1 cellular context compared by ENCODE assay signal in the genomic region with DNA sequence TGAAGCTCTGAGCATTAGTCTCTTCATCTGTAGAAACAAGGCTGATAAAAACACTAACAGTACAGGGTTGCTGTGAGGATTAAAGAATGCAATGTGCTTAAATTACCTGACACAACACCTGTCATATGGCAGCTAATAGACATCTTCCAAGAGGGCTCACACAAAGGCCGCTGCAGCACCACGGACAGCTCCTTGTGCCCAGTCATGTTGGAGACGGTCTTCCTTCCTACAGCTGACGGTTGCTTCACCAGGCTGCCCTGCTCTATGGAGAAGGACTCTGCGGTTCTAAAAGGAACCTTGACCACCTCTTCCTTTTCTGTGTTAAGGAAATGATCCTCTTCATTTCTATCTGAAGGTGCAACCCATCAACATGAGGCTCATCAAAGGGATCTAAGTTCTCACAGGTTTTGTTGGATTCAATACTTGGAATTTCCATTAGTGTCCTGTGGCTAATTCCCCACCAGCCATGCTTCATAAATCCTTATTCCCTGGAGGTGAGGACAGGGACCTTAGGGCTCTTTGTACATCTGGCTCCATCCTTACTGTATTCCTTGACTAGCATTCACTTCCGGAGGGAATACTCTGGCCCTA.
A peak's percentile ranks its signal among the peaks of the same experiment; 100 is the strongest.
TF ChIP-seq lines count a peak whose summit lies in the region.

No MANE protein-coding gene starts in this region.

TF ChIP-seq in HepG2, 621 proteins besides CTCF, POLR2A, EP300 and RAD21 (continued from another document and continues in another):
- TF ChIP-seq, protein P1, sequence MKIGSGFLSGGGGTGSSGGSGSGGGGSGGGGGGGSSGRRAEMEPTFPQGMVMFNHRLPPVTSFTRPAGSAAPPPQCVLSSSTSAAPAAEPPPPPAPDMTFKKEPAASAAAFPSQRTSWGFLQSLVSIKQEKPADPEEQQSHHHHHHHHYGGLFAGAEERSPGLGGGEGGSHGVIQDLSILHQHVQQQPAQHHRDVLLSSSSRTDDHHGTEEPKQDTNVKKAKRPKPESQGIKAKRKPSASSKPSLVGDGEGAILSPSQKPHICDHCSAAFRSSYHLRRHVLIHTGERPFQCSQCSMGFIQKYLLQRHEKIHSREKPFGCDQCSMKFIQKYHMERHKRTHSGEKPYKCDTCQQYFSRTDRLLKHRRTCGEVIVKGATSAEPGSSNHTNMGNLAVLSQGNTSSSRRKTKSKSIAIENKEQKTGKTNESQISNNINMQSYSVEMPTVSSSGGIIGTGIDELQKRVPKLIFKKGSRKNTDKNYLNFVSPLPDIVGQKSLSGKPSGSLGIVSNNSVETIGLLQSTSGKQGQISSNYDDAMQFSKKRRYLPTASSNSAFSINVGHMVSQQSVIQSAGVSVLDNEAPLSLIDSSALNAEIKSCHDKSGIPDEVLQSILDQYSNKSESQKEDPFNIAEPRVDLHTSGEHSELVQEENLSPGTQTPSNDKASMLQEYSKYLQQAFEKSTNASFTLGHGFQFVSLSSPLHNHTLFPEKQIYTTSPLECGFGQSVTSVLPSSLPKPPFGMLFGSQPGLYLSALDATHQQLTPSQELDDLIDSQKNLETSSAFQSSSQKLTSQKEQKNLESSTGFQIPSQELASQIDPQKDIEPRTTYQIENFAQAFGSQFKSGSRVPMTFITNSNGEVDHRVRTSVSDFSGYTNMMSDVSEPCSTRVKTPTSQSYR (CRISPR knock-in tag; IDR thresholded peaks at IDR 0.05; ENCODE audit: borderline replicate concordance), result peak; percentile 61; the same call in 1 of the 2 replicates
- TF ChIP-seq RARA (CRISPR knock-in tag; IDR thresholded peaks at IDR 0.05), result peak; percentile 58
- peak; percentile 45; the same call in 1 of the 2 replicates for TF ChIP-seq ETV5 (CRISPR knock-in tag; IDR thresholded peaks at IDR 0.05; ENCODE audit: borderline replicate concordance)
- peak; percentile 34 for TF ChIP-seq TEAD3 (CRISPR knock-in tag; optimal IDR thresholded peaks at IDR 0.05; ENCODE audit: borderline replicate concordance)
- TF ChIP-seq, protein P2, sequence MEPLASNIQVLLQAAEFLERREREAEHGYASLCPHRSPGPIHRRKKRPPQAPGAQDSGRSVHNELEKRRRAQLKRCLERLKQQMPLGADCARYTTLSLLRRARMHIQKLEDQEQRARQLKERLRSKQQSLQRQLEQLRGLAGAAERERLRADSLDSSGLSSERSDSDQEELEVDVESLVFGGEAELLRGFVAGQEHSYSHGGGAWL (CRISPR knock-in tag; IDR thresholded peaks at IDR 0.05), result peak; percentile 69; the same call in 1 of the 2 replicates
- TF ChIP-seq KDM4B (CRISPR knock-in tag; IDR thresholded peaks at IDR 0.05), result 0 out of 2 replicates have a peak, but pooled peaks have one; percentile 40
- TF ChIP-seq ZNF563 (CRISPR knock-in tag; IDR thresholded peaks at IDR 0.05), result peak; percentile 46; the same call in 1 of the 2 replicates
- no peak for TF ChIP-seq ZFX (CRISPR knock-in tag; IDR thresholded peaks at IDR 0.05; ENCODE audit: low read depth)
- TF ChIP-seq JUNB (CRISPR knock-in tag; IDR thresholded peaks at IDR 0.05; ENCODE audit: borderline replicate concordance), result peak; percentile 32; the same call in 1 of the 2 replicates
- peak; percentile 81; the same call in 1 of the 2 replicates for TF ChIP-seq ZNF766 (CRISPR knock-in tag; IDR thresholded peaks at IDR 0.05; ENCODE audit: borderline replicate concordance)
- no peak for TF ChIP-seq NFIC (IDR thresholded peaks at IDR 0.05; ENCODE audit: low read length)
- TF ChIP-seq XBP1 (CRISPR knock-in tag; IDR thresholded peaks at IDR 0.05), result peak; percentile 84; the same call in 1 of the 2 replicates
- peak; percentile 63 for TF ChIP-seq CEBPG (CRISPR knock-in tag; IDR thresholded peaks at IDR 0.05)
- TF ChIP-seq MED1 (CRISPR knock-in tag; IDR thresholded peaks at IDR 0.05), result 0 out of 2 replicates have a peak, but pooled peaks have one; percentile 46
- TF ChIP-seq SATB2 (CRISPR knock-in tag; IDR thresholded peaks at IDR 0.05), result 0 out of 2 replicates have a peak, but pooled peaks have one; percentile 54
- TF ChIP-seq PHF21A (CRISPR knock-in tag; IDR thresholded peaks at IDR 0.05), result no peak
- no peak for TF ChIP-seq ZNF530 (CRISPR knock-in tag; IDR thresholded peaks at IDR 0.05; ENCODE audit: low read depth)
- TF ChIP-seq, protein P3, sequence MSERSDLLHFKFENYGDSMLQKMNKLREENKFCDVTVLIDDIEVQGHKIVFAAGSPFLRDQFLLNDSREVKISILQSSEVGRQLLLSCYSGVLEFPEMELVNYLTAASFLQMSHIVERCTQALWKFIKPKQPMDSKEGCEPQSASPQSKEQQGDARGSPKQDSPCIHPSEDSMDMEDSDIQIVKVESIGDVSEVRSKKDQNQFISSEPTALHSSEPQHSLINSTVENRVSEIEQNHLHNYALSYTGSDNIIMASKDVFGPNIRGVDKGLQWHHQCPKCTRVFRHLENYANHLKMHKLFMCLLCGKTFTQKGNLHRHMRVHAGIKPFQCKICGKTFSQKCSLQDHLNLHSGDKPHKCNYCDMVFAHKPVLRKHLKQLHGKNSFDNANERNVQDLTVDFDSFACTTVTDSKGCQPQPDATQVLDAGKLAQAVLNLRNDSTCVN (CRISPR knock-in tag; IDR thresholded peaks at IDR 0.05; ENCODE audit: borderline replicate concordance), result peak; percentile 72; the same call in 1 of the 2 replicates
- TF ChIP-seq XRCC5 (optimal IDR thresholded peaks at IDR 0.05; ENCODE audit: low read length), result peak; percentile 54
- peak; percentile 19; the same call in 1 of the 2 replicates for TF ChIP-seq CEBPB (IDR thresholded peaks at IDR 0.05; ENCODE audit: borderline replicate concordance, low read depth, low read length)
- TF ChIP-seq ZSCAN12 (CRISPR knock-in tag; IDR thresholded peaks at IDR 0.05), result no peak
- TF ChIP-seq ZNF749 (CRISPR knock-in tag; IDR thresholded peaks at IDR 0.05; ENCODE audit: borderline replicate concordance), result peak; percentile 68; the same call in 1 of the 2 replicates
- TF ChIP-seq, protein P4, sequence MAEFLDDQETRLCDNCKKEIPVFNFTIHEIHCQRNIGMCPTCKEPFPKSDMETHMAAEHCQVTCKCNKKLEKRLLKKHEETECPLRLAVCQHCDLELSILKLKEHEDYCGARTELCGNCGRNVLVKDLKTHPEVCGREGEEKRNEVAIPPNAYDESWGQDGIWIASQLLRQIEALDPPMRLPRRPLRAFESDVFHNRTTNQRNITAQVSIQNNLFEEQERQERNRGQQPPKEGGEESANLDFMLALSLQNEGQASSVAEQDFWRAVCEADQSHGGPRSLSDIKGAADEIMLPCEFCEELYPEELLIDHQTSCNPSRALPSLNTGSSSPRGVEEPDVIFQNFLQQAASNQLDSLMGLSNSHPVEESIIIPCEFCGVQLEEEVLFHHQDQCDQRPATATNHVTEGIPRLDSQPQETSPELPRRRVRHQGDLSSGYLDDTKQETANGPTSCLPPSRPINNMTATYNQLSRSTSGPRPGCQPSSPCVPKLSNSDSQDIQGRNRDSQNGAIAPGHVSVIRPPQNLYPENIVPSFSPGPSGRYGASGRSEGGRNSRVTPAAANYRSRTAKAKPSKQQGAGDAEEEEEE (CRISPR knock-in tag; IDR thresholded peaks at IDR 0.05; ENCODE audit: borderline replicate concordance), result no peak
- TF ChIP-seq TBX3 (IDR thresholded peaks at IDR 0.05; ENCODE audit: borderline replicate concordance), result no peak
- TF ChIP-seq, protein P5, sequence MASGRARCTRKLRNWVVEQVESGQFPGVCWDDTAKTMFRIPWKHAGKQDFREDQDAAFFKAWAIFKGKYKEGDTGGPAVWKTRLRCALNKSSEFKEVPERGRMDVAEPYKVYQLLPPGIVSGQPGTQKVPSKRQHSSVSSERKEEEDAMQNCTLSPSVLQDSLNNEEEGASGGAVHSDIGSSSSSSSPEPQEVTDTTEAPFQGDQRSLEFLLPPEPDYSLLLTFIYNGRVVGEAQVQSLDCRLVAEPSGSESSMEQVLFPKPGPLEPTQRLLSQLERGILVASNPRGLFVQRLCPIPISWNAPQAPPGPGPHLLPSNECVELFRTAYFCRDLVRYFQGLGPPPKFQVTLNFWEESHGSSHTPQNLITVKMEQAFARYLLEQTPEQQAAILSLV (CRISPR knock-in tag; IDR thresholded peaks at IDR 0.05; ENCODE audit: borderline replicate concordance), result 0 out of 2 replicates have a peak, but pooled peaks have one; percentile 66
- TF ChIP-seq ZNF225 (CRISPR knock-in tag; IDR thresholded peaks at IDR 0.05), result no peak
- TF ChIP-seq CBX2 (IDR thresholded peaks at IDR 0.05; ENCODE audit: low read depth, low read length), result no peak
- no peak for TF ChIP-seq CBX2 (CRISPR knock-in tag; IDR thresholded peaks at IDR 0.05; ENCODE audit: low read depth)
- 0 out of 2 replicates have a peak, but pooled peaks have one; percentile 33 for TF ChIP-seq SIX1 (CRISPR knock-in tag; IDR thresholded peaks at IDR 0.05; ENCODE audit: borderline replicate concordance)
- TF ChIP-seq TRIM24 (CRISPR knock-in tag; IDR thresholded peaks at IDR 0.05), result no peak
- peak; percentile 56; the same call in 1 of the 2 replicates for TF ChIP-seq ARHGAP35 (CRISPR knock-in tag; IDR thresholded peaks at IDR 0.05; ENCODE audit: borderline replicate concordance)
- no peak for TF ChIP-seq SP1 (IDR thresholded peaks at IDR 0.05)
- TF ChIP-seq SP1 (CRISPR knock-in tag; IDR thresholded peaks at IDR 0.05), result no peak
- TF ChIP-seq TSC22D2 (CRISPR knock-in tag; IDR thresholded peaks at IDR 0.05; ENCODE audit: borderline replicate concordance), result peak; percentile 91; the same call in 1 of the 2 replicates
- TF ChIP-seq KLF6 (CRISPR knock-in tag; IDR thresholded peaks at IDR 0.05), result peak; percentile 71; the same call in 1 of the 2 replicates
- no peak for TF ChIP-seq HMG20A (CRISPR knock-in tag; IDR thresholded peaks at IDR 0.05; ENCODE audit: borderline replicate concordance)
- peak; percentile 74; the same call in 1 of the 2 replicates for TF ChIP-seq ZNF709 (CRISPR knock-in tag; IDR thresholded peaks at IDR 0.05)
- TF ChIP-seq ZBTB7A (CRISPR knock-in tag; IDR thresholded peaks at IDR 0.05), result 0 out of 2 replicates have a peak, but pooled peaks have one; percentile 42
- no peak for TF ChIP-seq ZNF768 (CRISPR knock-in tag; IDR thresholded peaks at IDR 0.05)
- TF ChIP-seq NFKB2 (CRISPR knock-in tag; IDR thresholded peaks at IDR 0.05; ENCODE audit: borderline replicate concordance), result no peak
- TF ChIP-seq HOXA5 (CRISPR knock-in tag; IDR thresholded peaks at IDR 0.05), result peak; percentile 76; the same call in 1 of the 2 replicates
- peak; percentile 68 for TF ChIP-seq ZSCAN25 (CRISPR knock-in tag; IDR thresholded peaks at IDR 0.05)
- 0 out of 2 replicates have a peak, but pooled peaks have one; percentile 20 for TF ChIP-seq PHF8 (CRISPR knock-in tag; IDR thresholded peaks at IDR 0.05)
- no peak for TF ChIP-seq ATRX (CRISPR knock-in tag; IDR thresholded peaks at IDR 0.05; ENCODE audit: borderline replicate concordance)
- TF ChIP-seq, protein P6, sequence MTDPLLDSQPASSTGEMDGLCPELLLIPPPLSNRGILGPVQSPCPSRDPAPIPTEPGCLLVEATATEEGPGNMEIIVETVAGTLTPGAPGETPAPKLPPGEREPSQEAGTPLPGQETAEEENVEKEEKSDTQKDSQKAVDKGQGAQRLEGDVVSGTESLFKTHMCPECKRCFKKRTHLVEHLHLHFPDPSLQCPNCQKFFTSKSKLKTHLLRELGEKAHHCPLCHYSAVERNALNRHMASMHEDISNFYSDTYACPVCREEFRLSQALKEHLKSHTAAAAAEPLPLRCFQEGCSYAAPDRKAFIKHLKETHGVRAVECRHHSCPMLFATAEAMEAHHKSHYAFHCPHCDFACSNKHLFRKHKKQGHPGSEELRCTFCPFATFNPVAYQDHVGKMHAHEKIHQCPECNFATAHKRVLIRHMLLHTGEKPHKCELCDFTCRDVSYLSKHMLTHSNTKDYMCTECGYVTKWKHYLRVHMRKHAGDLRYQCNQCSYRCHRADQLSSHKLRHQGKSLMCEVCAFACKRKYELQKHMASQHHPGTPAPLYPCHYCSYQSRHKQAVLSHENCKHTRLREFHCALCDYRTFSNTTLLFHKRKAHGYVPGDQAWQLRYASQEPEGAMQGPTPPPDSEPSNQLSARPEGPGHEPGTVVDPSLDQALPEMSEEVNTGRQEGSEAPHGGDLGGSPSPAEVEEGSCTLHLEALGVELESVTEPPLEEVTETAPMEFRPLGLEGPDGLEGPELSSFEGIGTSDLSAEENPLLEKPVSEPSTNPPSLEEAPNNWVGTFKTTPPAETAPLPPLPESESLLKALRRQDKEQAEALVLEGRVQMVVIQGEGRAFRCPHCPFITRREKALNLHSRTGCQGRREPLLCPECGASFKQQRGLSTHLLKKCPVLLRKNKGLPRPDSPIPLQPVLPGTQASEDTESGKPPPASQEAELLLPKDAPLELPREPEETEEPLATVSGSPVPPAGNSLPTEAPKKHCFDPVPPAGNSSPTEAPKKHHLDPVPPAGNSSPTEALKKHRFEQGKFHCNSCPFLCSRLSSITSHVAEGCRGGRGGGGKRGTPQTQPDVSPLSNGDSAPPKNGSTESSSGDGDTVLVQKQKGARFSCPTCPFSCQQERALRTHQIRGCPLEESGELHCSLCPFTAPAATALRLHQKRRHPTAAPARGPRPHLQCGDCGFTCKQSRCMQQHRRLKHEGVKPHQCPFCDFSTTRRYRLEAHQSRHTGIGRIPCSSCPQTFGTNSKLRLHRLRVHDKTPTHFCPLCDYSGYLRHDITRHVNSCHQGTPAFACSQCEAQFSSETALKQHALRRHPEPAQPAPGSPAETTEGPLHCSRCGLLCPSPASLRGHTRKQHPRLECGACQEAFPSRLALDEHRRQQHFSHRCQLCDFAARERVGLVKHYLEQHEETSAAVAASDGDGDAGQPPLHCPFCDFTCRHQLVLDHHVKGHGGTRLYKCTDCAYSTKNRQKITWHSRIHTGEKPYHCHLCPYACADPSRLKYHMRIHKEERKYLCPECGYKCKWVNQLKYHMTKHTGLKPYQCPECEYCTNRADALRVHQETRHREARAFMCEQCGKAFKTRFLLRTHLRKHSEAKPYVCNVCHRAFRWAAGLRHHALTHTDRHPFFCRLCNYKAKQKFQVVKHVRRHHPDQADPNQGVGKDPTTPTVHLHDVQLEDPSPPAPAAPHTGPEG (CRISPR knock-in tag; IDR thresholded peaks at IDR 0.05), result 0 out of 2 replicates have a peak, but pooled peaks have one; percentile 42
- TF ChIP-seq, protein P7, sequence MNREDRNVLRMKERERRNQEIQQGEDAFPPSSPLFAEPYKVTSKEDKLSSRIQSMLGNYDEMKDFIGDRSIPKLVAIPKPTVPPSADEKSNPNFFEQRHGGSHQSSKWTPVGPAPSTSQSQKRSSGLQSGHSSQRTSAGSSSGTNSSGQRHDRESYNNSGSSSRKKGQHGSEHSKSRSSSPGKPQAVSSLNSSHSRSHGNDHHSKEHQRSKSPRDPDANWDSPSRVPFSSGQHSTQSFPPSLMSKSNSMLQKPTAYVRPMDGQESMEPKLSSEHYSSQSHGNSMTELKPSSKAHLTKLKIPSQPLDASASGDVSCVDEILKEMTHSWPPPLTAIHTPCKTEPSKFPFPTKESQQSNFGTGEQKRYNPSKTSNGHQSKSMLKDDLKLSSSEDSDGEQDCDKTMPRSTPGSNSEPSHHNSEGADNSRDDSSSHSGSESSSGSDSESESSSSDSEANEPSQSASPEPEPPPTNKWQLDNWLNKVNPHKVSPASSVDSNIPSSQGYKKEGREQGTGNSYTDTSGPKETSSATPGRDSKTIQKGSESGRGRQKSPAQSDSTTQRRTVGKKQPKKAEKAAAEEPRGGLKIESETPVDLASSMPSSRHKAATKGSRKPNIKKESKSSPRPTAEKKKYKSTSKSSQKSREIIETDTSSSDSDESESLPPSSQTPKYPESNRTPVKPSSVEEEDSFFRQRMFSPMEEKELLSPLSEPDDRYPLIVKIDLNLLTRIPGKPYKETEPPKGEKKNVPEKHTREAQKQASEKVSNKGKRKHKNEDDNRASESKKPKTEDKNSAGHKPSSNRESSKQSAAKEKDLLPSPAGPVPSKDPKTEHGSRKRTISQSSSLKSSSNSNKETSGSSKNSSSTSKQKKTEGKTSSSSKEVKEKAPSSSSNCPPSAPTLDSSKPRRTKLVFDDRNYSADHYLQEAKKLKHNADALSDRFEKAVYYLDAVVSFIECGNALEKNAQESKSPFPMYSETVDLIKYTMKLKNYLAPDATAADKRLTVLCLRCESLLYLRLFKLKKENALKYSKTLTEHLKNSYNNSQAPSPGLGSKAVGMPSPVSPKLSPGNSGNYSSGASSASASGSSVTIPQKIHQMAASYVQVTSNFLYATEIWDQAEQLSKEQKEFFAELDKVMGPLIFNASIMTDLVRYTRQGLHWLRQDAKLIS (CRISPR knock-in tag; IDR thresholded peaks at IDR 0.05), result no peak
